ENCODE assay signal across 2 cellular contexts in genomic region chr21:32587112-32587511, GRCh38.
TF ChIP-seq lines count a peak whose summit lies in the region.

No MANE protein-coding gene starts in this region.

TF ChIP-seq in HepG2, 621 proteins besides CTCF, POLR2A, EP300 and RAD21:
- TF ChIP-seq POLR2G (IDR thresholded peaks at IDR 0.05; ENCODE audit: low read depth, low read length) = no peak
- TF ChIP-seq ZNF687 (CRISPR knock-in tag; IDR thresholded peaks at IDR 0.05) = peak; percentile 67
- peak; percentile 59 for TF ChIP-seq MAX (IDR thresholded peaks at IDR 0.05)
- TF ChIP-seq HOXD1 (CRISPR knock-in tag; IDR thresholded peaks at IDR 0.05) = no peak
- no peak for TF ChIP-seq CEBPZ (IDR thresholded peaks at IDR 0.05; ENCODE audit: low read length)

TF ChIP-seq in K562, 482 proteins besides CTCF, POLR2A, EP300 and RAD21 (continues in another document):
- TF ChIP-seq SMAD1 (IDR thresholded peaks at IDR 0.05; ENCODE audit: low read depth, low read length, partially characterized antibody) = no peak
- no peak for TF ChIP-seq ZNF408 (CRISPR knock-in tag; IDR thresholded peaks at IDR 0.05; ENCODE audit: low read depth)
- peak; percentile 77 for TF ChIP-seq MYC (IDR thresholded peaks at IDR 0.05; ENCODE audit: low read depth, low read length)
- no peak for TF ChIP-seq MYC (CRISPR knock-in tag; IDR thresholded peaks at IDR 0.05; ENCODE audit: borderline replicate concordance, low read depth)
- TF ChIP-seq PCBP2 (IDR thresholded peaks at IDR 0.05; ENCODE audit: low read depth, low read length, poor library complexity, severe bottlenecking) = no peak
- TF ChIP-seq PHF21A (IDR thresholded peaks at IDR 0.05; ENCODE audit: borderline replicate concordance, low read depth) = no peak
- TF ChIP-seq ZNF444 (CRISPR knock-in tag; IDR thresholded peaks at IDR 0.05) = no peak
- TF ChIP-seq ZNF780A (CRISPR knock-in tag; IDR thresholded peaks at IDR 0.05) = no peak
- no peak for TF ChIP-seq ZNF217 (CRISPR knock-in tag; IDR thresholded peaks at IDR 0.05)
- no peak for TF ChIP-seq ATF7 (IDR thresholded peaks at IDR 0.05)
- no peak for TF ChIP-seq ZNF232 (CRISPR knock-in tag; IDR thresholded peaks at IDR 0.05)
- 0 out of 2 replicates have a peak, but pooled peaks have one; percentile 15 for TF ChIP-seq DMBX1 (CRISPR knock-in tag; IDR thresholded peaks at IDR 0.05; ENCODE audit: borderline replicate concordance)
- no peak for TF ChIP-seq MTA1 (IDR thresholded peaks at IDR 0.05; ENCODE audit: borderline replicate concordance)
- no peak for TF ChIP-seq ELF1 (tag; IDR thresholded peaks at IDR 0.05)
- TF ChIP-seq USF2 (CRISPR knock-in tag; IDR thresholded peaks at IDR 0.05) = peak; percentile 35; the same call in 1 of the 2 replicates
- TF ChIP-seq MCM3 (IDR thresholded peaks at IDR 0.05) = no peak
- TF ChIP-seq MAZ (CRISPR knock-in tag; conservative IDR thresholded peaks at IDR 0.05 in 1 of 2, IDR thresholded peaks at IDR 0.05 in 1 of 2) = no peak
- no peak for TF ChIP-seq ZNF561 (CRISPR knock-in tag; conservative IDR thresholded peaks at IDR 0.05)
- no peak for TF ChIP-seq SMARCE1 (IDR thresholded peaks at IDR 0.05)
- peak in 1 of 2 experiments; percentile 59; a peak in 1 of 4 replicates for TF ChIP-seq MNT (conservative IDR thresholded peaks at IDR 0.05)
- TF ChIP-seq CREB3L1 (IDR thresholded peaks at IDR 0.05; ENCODE audit: borderline replicate concordance, low read depth) = peak; percentile 31; the same call in 1 of the 2 replicates
- no peak for TF ChIP-seq JUNB (CRISPR knock-in tag; conservative IDR thresholded peaks at IDR 0.05)
- no peak for TF ChIP-seq ETV6 (IDR thresholded peaks at IDR 0.05; ENCODE audit: borderline replicate concordance in 1 of 2, low read depth in 2 of 2, low read length in 1 of 2)
- no peak for TF ChIP-seq ETV6 (CRISPR knock-in tag; IDR thresholded peaks at IDR 0.05; ENCODE audit: borderline replicate concordance)
- TF ChIP-seq L3MBTL2 (IDR thresholded peaks at IDR 0.05) = peak; percentile 96
- TF ChIP-seq PTTG1 (tag; IDR thresholded peaks at IDR 0.05; ENCODE audit: low read depth) = no peak
- TF ChIP-seq PYGO2 (tag; IDR thresholded peaks at IDR 0.05) = no peak
- no peak for TF ChIP-seq TBL1XR1 (IDR thresholded peaks at IDR 0.05; ENCODE audit: low read length in 2 of 2)
- peak; percentile 33; the same call in 1 of the 2 replicates for TF ChIP-seq EP400 (IDR thresholded peaks at IDR 0.05)
- peak; percentile 41; the same call in 1 of the 2 replicates for TF ChIP-seq RBFOX2 (IDR thresholded peaks at IDR 0.05; ENCODE audit: low read depth, low read length)
- no peak for TF ChIP-seq CBX5 (IDR thresholded peaks at IDR 0.05; ENCODE audit: borderline replicate concordance, low read depth)
- no peak for TF ChIP-seq MLX (CRISPR knock-in tag; conservative IDR thresholded peaks at IDR 0.05)
- no peak for TF ChIP-seq FOXA3 (CRISPR knock-in tag; conservative IDR thresholded peaks at IDR 0.05 in 1 of 2, IDR thresholded peaks at IDR 0.05 in 1 of 2)
- no peak for TF ChIP-seq ATF4 (CRISPR knock-in tag; IDR thresholded peaks at IDR 0.05)
- no peak for TF ChIP-seq FOXJ3 (CRISPR knock-in tag; IDR thresholded peaks at IDR 0.05)
- TF ChIP-seq ZNF592 (IDR thresholded peaks at IDR 0.05) = peak; percentile 85
- peak; percentile 96 for TF ChIP-seq MGA (IDR thresholded peaks at IDR 0.05)
- no peak for TF ChIP-seq MBD2 (IDR thresholded peaks at IDR 0.05; ENCODE audit: borderline replicate concordance, low read depth)
- TF ChIP-seq MAX (CRISPR knock-in tag; IDR thresholded peaks at IDR 0.05) = peak; percentile 35; the same call in 1 of the 2 replicates
- TF ChIP-seq NFIX (CRISPR knock-in tag; IDR thresholded peaks at IDR 0.05; ENCODE audit: low read depth) = no peak
- no peak for TF ChIP-seq NFATC3 (IDR thresholded peaks at IDR 0.05)
